ENCODE assay signal across 8 cellular contexts in genomic region chr4:96531836-96532235, GRCh38.
"Had no signal": no experiment of that assay in that cellular context is flagged by ENCODE, and none has a peak within 500 bp of the region (broad histone marks: within the 10 kb centered on the region; RNA-seq: fewer than 3 reads in every experiment).

No MANE protein-coding gene starts in this region.

- H2AFZ ChIP-seq: GM23338 had no signal

- H3K4me2 ChIP-seq: GM23338 had no signal

- H3K36me3 ChIP-seq: HAP-1 had no signal

- H3K27ac ChIP-seq: HL-60 had no signal

- H3K27me3 Mint-ChIP-seq: IgD-negative memory B cell had no signal

- H3K4me3 Mint-ChIP-seq: GM23338, HFFc6, IgD-negative memory B cell had no signal

- H3K9me3 ChIP-seq: HAP-1 had no signal

- DNase-seq: H7, HFFc6, KG1 had no signal

- H3K4me3 ChIP-seq: GM23338, HAP-1 had no signal

- H3K4me1 ChIP-seq: HAP-1 had no signal

- H3K4me1 Mint-ChIP-seq: GM23338, IgD-negative memory B cell had no signal

- H3K36me3 Mint-ChIP-seq: IgD-negative memory B cell had no signal

- ATAC-seq: GM23338, HCT116 had no signal

- H3K27ac Mint-ChIP-seq: GM23338, HFFc6, IgD-negative memory B cell had no signal
